1 cellular context compared by ENCODE assay signal in the genomic region with DNA sequence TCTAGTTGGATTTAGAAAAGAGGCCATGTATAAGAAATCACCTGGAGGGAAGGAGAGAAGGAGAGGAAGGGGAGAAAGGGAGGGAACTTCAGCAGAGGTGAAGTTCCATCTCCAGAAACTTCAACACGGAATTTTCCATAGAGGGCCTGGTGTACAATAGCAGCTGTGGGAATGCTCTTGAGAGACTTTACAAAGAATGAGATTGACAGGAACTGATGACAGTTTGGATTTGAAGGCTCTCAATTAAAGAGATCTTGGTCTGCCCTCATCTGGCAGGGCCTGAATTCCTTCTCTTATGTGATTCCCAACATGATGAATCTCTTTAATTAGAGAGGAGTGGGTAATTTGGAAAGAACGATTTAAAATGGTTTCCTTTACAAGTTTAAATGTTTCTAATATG.
TF ChIP-seq lines count a peak whose summit lies in the region.

No MANE protein-coding gene starts in this region.

TF ChIP-seq in GM12878, 131 proteins besides CTCF, POLR2A, EP300 and RAD21:
- TF ChIP-seq ZNF24 (IDR thresholded peaks at IDR 0.05), result no peak
- TF ChIP-seq, protein P1, sequence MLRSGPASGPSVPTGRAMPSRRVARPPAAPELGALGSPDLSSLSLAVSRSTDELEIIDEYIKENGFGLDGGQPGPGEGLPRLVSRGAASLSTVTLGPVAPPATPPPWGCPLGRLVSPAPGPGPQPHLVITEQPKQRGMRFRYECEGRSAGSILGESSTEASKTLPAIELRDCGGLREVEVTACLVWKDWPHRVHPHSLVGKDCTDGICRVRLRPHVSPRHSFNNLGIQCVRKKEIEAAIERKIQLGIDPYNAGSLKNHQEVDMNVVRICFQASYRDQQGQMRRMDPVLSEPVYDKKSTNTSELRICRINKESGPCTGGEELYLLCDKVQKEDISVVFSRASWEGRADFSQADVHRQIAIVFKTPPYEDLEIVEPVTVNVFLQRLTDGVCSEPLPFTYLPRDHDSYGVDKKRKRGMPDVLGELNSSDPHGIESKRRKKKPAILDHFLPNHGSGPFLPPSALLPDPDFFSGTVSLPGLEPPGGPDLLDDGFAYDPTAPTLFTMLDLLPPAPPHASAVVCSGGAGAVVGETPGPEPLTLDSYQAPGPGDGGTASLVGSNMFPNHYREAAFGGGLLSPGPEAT (IDR thresholded peaks at IDR 0.05; ENCODE audit: low read depth), result no peak
- no peak for TF ChIP-seq POLR2AphosphoS5 (IDR thresholded peaks at IDR 0.05; ENCODE audit: low read length)
- no peak for TF ChIP-seq ZBED1 (IDR thresholded peaks at IDR 0.05; ENCODE audit: borderline replicate concordance)
- TF ChIP-seq, protein P2, sequence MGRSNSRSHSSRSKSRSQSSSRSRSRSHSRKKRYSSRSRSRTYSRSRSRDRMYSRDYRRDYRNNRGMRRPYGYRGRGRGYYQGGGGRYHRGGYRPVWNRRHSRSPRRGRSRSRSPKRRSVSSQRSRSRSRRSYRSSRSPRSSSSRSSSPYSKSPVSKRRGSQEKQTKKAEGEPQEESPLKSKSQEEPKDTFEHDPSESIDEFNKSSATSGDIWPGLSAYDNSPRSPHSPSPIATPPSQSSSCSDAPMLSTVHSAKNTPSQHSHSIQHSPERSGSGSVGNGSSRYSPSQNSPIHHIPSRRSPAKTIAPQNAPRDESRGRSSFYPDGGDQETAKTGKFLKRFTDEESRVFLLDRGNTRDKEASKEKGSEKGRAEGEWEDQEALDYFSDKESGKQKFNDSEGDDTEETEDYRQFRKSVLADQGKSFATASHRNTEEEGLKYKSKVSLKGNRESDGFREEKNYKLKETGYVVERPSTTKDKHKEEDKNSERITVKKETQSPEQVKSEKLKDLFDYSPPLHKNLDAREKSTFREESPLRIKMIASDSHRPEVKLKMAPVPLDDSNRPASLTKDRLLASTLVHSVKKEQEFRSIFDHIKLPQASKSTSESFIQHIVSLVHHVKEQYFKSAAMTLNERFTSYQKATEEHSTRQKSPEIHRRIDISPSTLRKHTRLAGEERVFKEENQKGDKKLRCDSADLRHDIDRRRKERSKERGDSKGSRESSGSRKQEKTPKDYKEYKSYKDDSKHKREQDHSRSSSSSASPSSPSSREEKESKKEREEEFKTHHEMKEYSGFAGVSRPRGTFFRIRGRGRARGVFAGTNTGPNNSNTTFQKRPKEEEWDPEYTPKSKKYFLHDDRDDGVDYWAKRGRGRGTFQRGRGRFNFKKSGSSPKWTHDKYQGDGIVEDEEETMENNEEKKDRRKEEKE (IDR thresholded peaks at IDR 0.05), result no peak
- TF ChIP-seq DPF2 (IDR thresholded peaks at IDR 0.05), result no peak
- TF ChIP-seq SUPT20H (IDR thresholded peaks at IDR 0.05; ENCODE audit: borderline replicate concordance, control insufficient read depth, low read depth, low read length), result no peak
- TF ChIP-seq, protein P3, sequence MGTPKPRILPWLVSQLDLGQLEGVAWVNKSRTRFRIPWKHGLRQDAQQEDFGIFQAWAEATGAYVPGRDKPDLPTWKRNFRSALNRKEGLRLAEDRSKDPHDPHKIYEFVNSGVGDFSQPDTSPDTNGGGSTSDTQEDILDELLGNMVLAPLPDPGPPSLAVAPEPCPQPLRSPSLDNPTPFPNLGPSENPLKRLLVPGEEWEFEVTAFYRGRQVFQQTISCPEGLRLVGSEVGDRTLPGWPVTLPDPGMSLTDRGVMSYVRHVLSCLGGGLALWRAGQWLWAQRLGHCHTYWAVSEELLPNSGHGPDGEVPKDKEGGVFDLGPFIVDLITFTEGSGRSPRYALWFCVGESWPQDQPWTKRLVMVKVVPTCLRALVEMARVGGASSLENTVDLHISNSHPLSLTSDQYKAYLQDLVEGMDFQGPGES (IDR thresholded peaks at IDR 0.05), result no peak
- TF ChIP-seq MYB (IDR thresholded peaks at IDR 0.05; ENCODE audit: borderline replicate concordance, low read depth, low read length), result no peak
- TF ChIP-seq PML (IDR thresholded peaks at IDR 0.05; ENCODE audit: low read length), result no peak
- TF ChIP-seq, protein P4, sequence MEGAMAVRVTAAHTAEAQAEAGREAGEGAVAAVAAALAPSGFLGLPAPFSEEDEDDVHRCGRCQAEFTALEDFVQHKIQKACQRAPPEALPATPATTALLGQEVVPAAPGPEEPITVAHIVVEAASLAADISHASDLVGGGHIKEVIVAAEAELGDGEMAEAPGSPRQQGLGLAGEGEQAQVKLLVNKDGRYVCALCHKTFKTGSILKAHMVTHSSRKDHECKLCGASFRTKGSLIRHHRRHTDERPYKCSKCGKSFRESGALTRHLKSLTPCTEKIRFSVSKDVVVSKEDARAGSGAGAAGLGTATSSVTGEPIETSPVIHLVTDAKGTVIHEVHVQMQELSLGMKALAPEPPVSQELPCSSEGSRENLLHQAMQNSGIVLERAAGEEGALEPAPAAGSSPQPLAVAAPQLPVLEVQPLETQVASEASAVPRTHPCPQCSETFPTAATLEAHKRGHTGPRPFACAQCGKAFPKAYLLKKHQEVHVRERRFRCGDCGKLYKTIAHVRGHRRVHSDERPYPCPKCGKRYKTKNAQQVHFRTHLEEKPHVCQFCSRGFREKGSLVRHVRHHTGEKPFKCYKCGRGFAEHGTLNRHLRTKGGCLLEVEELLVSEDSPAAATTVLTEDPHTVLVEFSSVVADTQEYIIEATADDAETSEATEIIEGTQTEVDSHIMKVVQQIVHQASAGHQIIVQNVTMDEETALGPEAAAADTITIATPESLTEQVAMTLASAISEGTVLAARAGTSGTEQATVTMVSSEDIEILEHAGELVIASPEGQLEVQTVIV (IDR thresholded peaks at IDR 0.05; ENCODE audit: borderline replicate concordance, partially characterized antibody), result no peak
- TF ChIP-seq, protein P5, sequence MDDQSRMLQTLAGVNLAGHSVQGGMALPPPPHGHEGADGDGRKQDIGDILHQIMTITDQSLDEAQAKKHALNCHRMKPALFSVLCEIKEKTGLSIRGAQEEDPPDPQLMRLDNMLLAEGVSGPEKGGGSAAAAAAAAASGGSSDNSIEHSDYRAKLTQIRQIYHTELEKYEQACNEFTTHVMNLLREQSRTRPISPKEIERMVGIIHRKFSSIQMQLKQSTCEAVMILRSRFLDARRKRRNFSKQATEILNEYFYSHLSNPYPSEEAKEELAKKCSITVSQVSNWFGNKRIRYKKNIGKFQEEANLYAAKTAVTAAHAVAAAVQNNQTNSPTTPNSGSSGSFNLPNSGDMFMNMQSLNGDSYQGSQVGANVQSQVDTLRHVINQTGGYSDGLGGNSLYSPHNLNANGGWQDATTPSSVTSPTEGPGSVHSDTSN (IDR thresholded peaks at IDR 0.05; ENCODE audit: insufficient replicate concordance, low read depth, low read length), result no peak
- no peak for TF ChIP-seq ZSCAN29 (IDR thresholded peaks at IDR 0.05)
- TF ChIP-seq RAD51 (IDR thresholded peaks at IDR 0.05), result no peak
- no peak for TF ChIP-seq LARP7 (IDR thresholded peaks at IDR 0.05)
- TF ChIP-seq, protein P6, sequence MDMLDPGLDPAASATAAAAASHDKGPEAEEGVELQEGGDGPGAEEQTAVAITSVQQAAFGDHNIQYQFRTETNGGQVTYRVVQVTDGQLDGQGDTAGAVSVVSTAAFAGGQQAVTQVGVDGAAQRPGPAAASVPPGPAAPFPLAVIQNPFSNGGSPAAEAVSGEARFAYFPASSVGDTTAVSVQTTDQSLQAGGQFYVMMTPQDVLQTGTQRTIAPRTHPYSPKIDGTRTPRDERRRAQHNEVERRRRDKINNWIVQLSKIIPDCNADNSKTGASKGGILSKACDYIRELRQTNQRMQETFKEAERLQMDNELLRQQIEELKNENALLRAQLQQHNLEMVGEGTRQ (IDR thresholded peaks at IDR 0.05; ENCODE audit: borderline replicate concordance, low read depth, low read length), result no peak
- TF ChIP-seq MEF2A (IDR thresholded peaks at IDR 0.05; ENCODE audit: insufficient read depth, low read depth, low read length), result no peak
- TF ChIP-seq, protein P7, sequence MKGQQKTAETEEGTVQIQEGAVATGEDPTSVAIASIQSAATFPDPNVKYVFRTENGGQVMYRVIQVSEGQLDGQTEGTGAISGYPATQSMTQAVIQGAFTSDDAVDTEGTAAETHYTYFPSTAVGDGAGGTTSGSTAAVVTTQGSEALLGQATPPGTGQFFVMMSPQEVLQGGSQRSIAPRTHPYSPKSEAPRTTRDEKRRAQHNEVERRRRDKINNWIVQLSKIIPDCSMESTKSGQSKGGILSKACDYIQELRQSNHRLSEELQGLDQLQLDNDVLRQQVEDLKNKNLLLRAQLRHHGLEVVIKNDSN (IDR thresholded peaks at IDR 0.05; ENCODE audit: borderline replicate concordance, extremely low read length, insufficient read depth, low read depth, low read length), result no peak
- TF ChIP-seq, protein P8, sequence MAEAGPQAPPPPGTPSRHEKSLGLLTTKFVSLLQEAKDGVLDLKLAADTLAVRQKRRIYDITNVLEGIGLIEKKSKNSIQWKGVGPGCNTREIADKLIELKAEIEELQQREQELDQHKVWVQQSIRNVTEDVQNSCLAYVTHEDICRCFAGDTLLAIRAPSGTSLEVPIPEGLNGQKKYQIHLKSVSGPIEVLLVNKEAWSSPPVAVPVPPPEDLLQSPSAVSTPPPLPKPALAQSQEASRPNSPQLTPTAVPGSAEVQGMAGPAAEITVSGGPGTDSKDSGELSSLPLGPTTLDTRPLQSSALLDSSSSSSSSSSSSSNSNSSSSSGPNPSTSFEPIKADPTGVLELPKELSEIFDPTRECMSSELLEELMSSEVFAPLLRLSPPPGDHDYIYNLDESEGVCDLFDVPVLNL (IDR thresholded peaks at IDR 0.05; ENCODE audit: low read depth, low read length), result no peak
